10 cellular contexts compared by ENCODE assay signal in genomic region chr18:54608008-54608642, GRCh38. TPM values are rescaled to one million over a fixed set of nuclear protein-coding genes. Genes with fewer than 3 reads are reported as not detected.
DNase-seq lines count a peak whose midpoint lies in the region; ATAC-seq and TF ChIP-seq lines count a peak whose summit lies in the region.
"Had no signal": no experiment of that assay in that cellular context is flagged by ENCODE, and none has a peak within 500 bp of the region (broad histone marks: within the 10 kb centered on the region; RNA-seq: fewer than 3 reads in every experiment).

No MANE protein-coding gene starts in this region.

- no peaks in the 10 kb centered on the region for H3K27me3 ChIP-seq in Caco-2 (replicated peaks; ENCODE audit: control insufficient read depth, insufficient read depth, low read length)
- H3K27me3 ChIP-seq in colonic mucosa = no peaks in the 10 kb centered on the region
- H3K27me3 ChIP-seq in lower lobe of right lung (ENCODE audit: low read depth) = no peaks in the 10 kb centered on the region

- H3K9me3 Mint-ChIP-seq in Caco-2 (ENCODE audit: unreplicated experiment) = peaks cover 8% of the 10 kb centered on the region
- no peaks in the 10 kb centered on the region for H3K9me3 Mint-ChIP-seq in glutamatergic neuron (ENCODE audit: unreplicated experiment)

- intact Hi-C loops in Caco-2 (cut with micrococcal nuclease; ENCODE audit: unreplicated experiment) = no loop called here
- intact Hi-C loops in colonic mucosa (cut with DNase I) = no loop called here
- intact Hi-C loops in lower lobe of right lung (cut with DNase I) = no loop called here

- 0 out of 2 replicates have a peak, but pooled peaks cover 10% of the 10 kb centered on the region for H3K4me1 ChIP-seq in Caco-2
- H3K4me1 ChIP-seq in colonic mucosa = peaks cover 7% of the 10 kb centered on the region
- no peaks in the 10 kb centered on the region for H3K4me1 ChIP-seq in lower lobe of right lung

- H3K27me3 Mint-ChIP-seq in Caco-2 (ENCODE audit: insufficient read depth, unreplicated experiment) (no peaks in the 10 kb centered on the region), glutamatergic neuron (ENCODE audit: unreplicated experiment) (no peaks in the 10 kb centered on the region)

- peak overlapping the region; percentile 70 for H3K27ac Mint-ChIP-seq in Caco-2 (ENCODE audit: unreplicated experiment)
- H3K27ac Mint-ChIP-seq in glutamatergic neuron (ENCODE audit: unreplicated experiment) = no peak overlapping the region

- H3K36me3 Mint-ChIP-seq in Caco-2 (ENCODE audit: insufficient read depth, unreplicated experiment) = no peaks in the 10 kb centered on the region
- no peaks in the 10 kb centered on the region for H3K36me3 Mint-ChIP-seq in glutamatergic neuron (ENCODE audit: unreplicated experiment)

- CTCF ChIA-PET in Caco-2 (lab: Charles Lee) = no interaction called here

- no peak for DNase-seq in Caco-2
- DNase-seq in LNCaP clone FGC (ENCODE audit: low read depth) = peak; percentile 11
- DNase-seq in colonic mucosa = no peak
- no peak for DNase-seq in lower lobe of right lung
- DNase-seq in DMS 273 treated with DMSO at 0.1 percent for 48 hours (lab: John Stamatoyannopoulos, UW) = no peak
- DNase-seq in glutamatergic neuron = no peak
- no peak for DNase-seq in NCI-H446 treated with DMSO at 0.1 percent for 48 hours (lab: John Stamatoyannopoulos, UW)
- no peak for DNase-seq in occipital lobe (lab: John Stamatoyannopoulos, UW)
- DNase-seq: activated effector memory CD4-positive, alpha-beta T cell treated with anti-CD3 and anti-CD28 coated beads, Interleukin-2, amount 50 U/mL, for 16 hours had no signal

- ATAC-seq in lower lobe of right lung = peak in 1 of 2 donors; percentile 62

- H3K27ac ChIP-seq in colonic mucosa (peak overlapping the region; percentile 87), lower lobe of right lung (peak overlapping the region; percentile 78)

- peak overlapping the region; percentile 65 for H3K4me3 Mint-ChIP-seq in Caco-2 (ENCODE audit: unreplicated experiment)
- no peak overlapping the region for H3K4me3 Mint-ChIP-seq in glutamatergic neuron (ENCODE audit: unreplicated experiment)

- H3K36me3 ChIP-seq in Caco-2 (ENCODE audit: control insufficient read depth, insufficient read depth, low read length) (no peaks in the 10 kb centered on the region), colonic mucosa (no peaks in the 10 kb centered on the region), lower lobe of right lung (no peaks in the 10 kb centered on the region)

- TF ChIP-seq CTCF in Caco-2 (IDR thresholded peaks at IDR 0.05; ENCODE audit: insufficient read depth in 1 of 2, low read depth in 1 of 2, low read length in 1 of 2, severe bottlenecking in 1 of 2, unreplicated experiment in 1 of 2) = no peak
- no peak for TF ChIP-seq CTCF in LNCaP clone FGC (IDR thresholded peaks at IDR 0.05; ENCODE audit: control insufficient read depth, extremely low read depth, insufficient read depth)
- TF ChIP-seq CTCF in colonic mucosa (IDR thresholded peaks at IDR 0.05) = no peak
- TF ChIP-seq CTCF in lower lobe of right lung (IDR thresholded peaks at IDR 0.05) = no peak
- no peak for TF ChIP-seq CTCF in glutamatergic neuron (IDR thresholded peaks at IDR 0.05; ENCODE audit: partially characterized antibody, unreplicated experiment)

- peak overlapping the region; percentile 17 for H3K4me3 ChIP-seq in Caco-2 (ENCODE audit: low read depth, low read length)
- peak overlapping the region; percentile 45 for H3K4me3 ChIP-seq in LNCaP clone FGC (ENCODE audit: low read depth, low read length)
- peak overlapping the region; percentile 21 for H3K4me3 ChIP-seq in colonic mucosa
- peak overlapping the region; percentile 34 for H3K4me3 ChIP-seq in lower lobe of right lung

- BruUV-seq in Caco-2 (replicated peaks; lab: Mats Ljungman, UMichigan) = TSS peak; percentile 88

- POLR2A ChIA-PET in Caco-2 (lab: Charles Lee) = no interaction called here

- peak overlapping the region in 1 of 2 donors; percentile 68 for H3K9ac ChIP-seq in colonic mucosa (ENCODE audit: low read depth in 2 of 2, low read length in 2 of 2)

- H3K4me1 Mint-ChIP-seq in Caco-2 (ENCODE audit: low read depth, unreplicated experiment) (peaks cover 6% of the 10 kb centered on the region), glutamatergic neuron (ENCODE audit: low read depth, unreplicated experiment) (no peaks in the 10 kb centered on the region)

- H3K9me3 ChIP-seq in Caco-2 = no peaks in the 10 kb centered on the region
- no peaks in the 10 kb centered on the region for H3K9me3 ChIP-seq in colonic mucosa
- no peaks in the 10 kb centered on the region for H3K9me3 ChIP-seq in lower lobe of right lung

RNA-seq across cellular contexts. Expression of gene DYNAP, which starts 17.1 kb away (rescaled TPM):
- total RNA-seq in Caco-2 (2022) (not detected in 2 replicates), colonic mucosa (not detected), lower lobe of right lung (not detected), glutamatergic neuron (ENCODE audit: unreplicated experiment) (not detected), occipital lobe (not detected)
- total RNA-seq: glomerular endothelial cell had no signal
